In genomic region chr17:74431568-74432483, GRCh38 we compare ENCODE assay signal across 8 cellular contexts. TPM values are rescaled to one million over a fixed set of nuclear protein-coding genes. Genes with fewer than 3 reads are reported as not detected.
DNase-seq lines count a peak whose midpoint lies in the region; ATAC-seq, FAIRE-seq and TF ChIP-seq lines count a peak whose summit lies in the region.

A gene with protein sequence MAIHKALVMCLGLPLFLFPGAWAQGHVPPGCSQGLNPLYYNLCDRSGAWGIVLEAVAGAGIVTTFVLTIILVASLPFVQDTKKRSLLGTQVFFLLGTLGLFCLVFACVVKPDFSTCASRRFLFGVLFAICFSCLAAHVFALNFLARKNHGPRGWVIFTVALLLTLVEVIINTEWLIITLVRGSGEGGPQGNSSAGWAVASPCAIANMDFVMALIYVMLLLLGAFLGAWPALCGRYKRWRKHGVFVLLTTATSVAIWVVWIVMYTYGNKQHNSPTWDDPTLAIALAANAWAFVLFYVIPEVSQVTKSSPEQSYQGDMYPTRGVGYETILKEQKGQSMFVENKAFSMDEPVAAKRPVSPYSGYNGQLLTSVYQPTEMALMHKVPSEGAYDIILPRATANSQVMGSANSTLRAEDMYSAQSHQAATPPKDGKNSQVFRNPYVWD (plus strand): TSS chr17:74432088. CDS start chr17:74439777, 7,689 bp downstream.

- H3K36me3 ChIP-seq in CD8-positive, alpha-beta memory T cell (ENCODE audit: insufficient read depth, low read length) = no peaks in the 10 kb centered on the region
- H3K36me3 ChIP-seq in K562 (ENCODE audit: control insufficient read depth, insufficient read depth, low read length) (no peaks in the 10 kb centered on the region), smooth muscle cell (ENCODE audit: low read depth) (no peaks in the 10 kb centered on the region)

- no peaks in the 10 kb centered on the region; the same call in 2 of the 3 replicates for H3K79me2 ChIP-seq in K562 (ENCODE audit: control insufficient read depth, insufficient read depth, low read length)
- H3K79me2 ChIP-seq in smooth muscle cell (ENCODE audit: low read depth) = peaks cover 49% of the 10 kb centered on the region

- BruUV-seq in K562 (replicated peaks; lab: Mats Ljungman, UMichigan) = no TSS peak

- no peaks in the 10 kb centered on the region for H3K4me1 ChIP-seq in CD8-positive, alpha-beta memory T cell (ENCODE audit: insufficient read depth, low read length)
- H3K4me1 ChIP-seq in K562 (replicated peaks in 1 of 2; ENCODE audit: control insufficient read depth in 2 of 2, insufficient read depth in 2 of 2, low read length in 2 of 2) (peaks cover 2 to 22% of the 10 kb centered on the region in 2 experiments; a peak in 4 of 5 replicates), smooth muscle cell (ENCODE audit: low read depth) (peaks cover 17% of the 10 kb centered on the region)

- H3K4me1 Mint-ChIP-seq in CD8-positive, alpha-beta memory T cell = peaks cover 6 to 20% (median 15%) of the 10 kb centered on the region in 3 donors

- H3K9me1 ChIP-seq in K562 (ENCODE audit: control insufficient read depth, insufficient read depth, low read length) = no peaks in the 10 kb centered on the region

- TF ChIP-seq EP300 in K562 (IDR thresholded peaks at IDR 0.05; ENCODE audit: low read length) = no peak

- H3K9ac ChIP-seq in K562 (ENCODE audit: insufficient read depth in 1 of 2, low read depth in 2 of 2, low read length in 2 of 2) (peak within 1 kb of the TSS; percentile 46 to 65; a peak in 3 of 4 replicates), smooth muscle cell (ENCODE audit: low read depth) (peak within 1 kb of the TSS; percentile 86)

- 23% methylated on average over 68 of the region's 89 CpGs for WGBS in K562 (ENCODE audit: insufficient coverage, low coverage, missing lambda C conversion rate)
- under 1% methylated on average over 66 of the region's 89 CpGs for WGBS in smooth muscle cell (ENCODE audit: low lambda C conversion rate)

- H3K27me3 ChIP-seq in CD8-positive, alpha-beta memory T cell (ENCODE audit: insufficient read depth, low read length, poor library complexity, severe bottlenecking) = peaks cover 13% of the 10 kb centered on the region
- H3K27me3 ChIP-seq in K562 (ENCODE audit: control insufficient read depth in 2 of 2, insufficient read depth in 2 of 2, low read length in 2 of 2) = peaks cover 2 to 42% of the 10 kb centered on the region in 2 experiments; a peak in 4 of 5 replicates
- H3K27me3 ChIP-seq in smooth muscle cell (ENCODE audit: low read depth) = no peaks in the 10 kb centered on the region

- H3K4me3 ChIP-seq in CD8-positive, alpha-beta memory T cell (ENCODE audit: low read length) = peak within 1 kb of the TSS; percentile 19
- H3K4me3 ChIP-seq in K562 (peak within 1 kb of the TSS; percentile 26), smooth muscle cell (peak within 1 kb of the TSS; percentile 71)

- no peaks in the 10 kb centered on the region for H3K9me3 ChIP-seq in CD8-positive, alpha-beta memory T cell (ENCODE audit: low read length)
- no peaks in the 10 kb centered on the region for H3K9me3 ChIP-seq in K562 (replicated peaks; ENCODE audit: control insufficient read depth, insufficient read depth, low read depth, low read length)
- no peaks in the 10 kb centered on the region for H3K9me3 ChIP-seq in smooth muscle cell (replicated peaks; ENCODE audit: low read depth)

- no peak for TF ChIP-seq RAD21 in K562 (CRISPR knock-in tag; conservative IDR thresholded peaks at IDR 0.05 in 1 of 2, IDR thresholded peaks at IDR 0.05 in 1 of 2)

- POLR2A ChIA-PET in CD8-positive, alpha-beta memory T cell (lab: Charles Lee) = no interaction called here
- POLR2A ChIA-PET in K562 (lab: Yijun Ruan, JAX) = no interaction called here

- FAIRE-seq in HTR-8/SVneo (lab: Jason Lieb, UNC) (peak; percentile 51), K562 (lab: Jason Lieb, UNC) (no peak)

- TF ChIP-seq CTCF in K562 (IDR thresholded peaks at IDR 0.05 in 2 of 3, conservative IDR thresholded peaks at IDR 0.05 in 1 of 3; ENCODE audit: insufficient read depth in 2 of 3, low read depth in 1 of 3, low read length in 3 of 3) (no peak), smooth muscle cell (IDR thresholded peaks at IDR 0.05; ENCODE audit: borderline replicate concordance, insufficient read depth, poor library complexity, severe bottlenecking) (no peak)

- no peaks in the 10 kb centered on the region for H3F3A ChIP-seq in smooth muscle cell (ENCODE audit: low read depth)

- CTCF ChIA-PET in CD8-positive, alpha-beta memory T cell (lab: Charles Lee) = interaction anchor here (1.1 kb wide), 1 partner anchor 52 kb away, joined by 3 read pairs; no protein-coding TSS in a partner anchor
- CTCF ChIA-PET in K562 (lab: Yijun Ruan, JAX; ENCODE audit: low intra/inter-chr PET ratio) = no interaction called here

- peak in 3 of 5 donors; percentile 19 to 62 (median 24) for DNase-seq in CD8-positive, alpha-beta memory T cell
- DNase-seq in HTR-8/SVneo (ENCODE audit: insufficient read length, low spot score) (peak; percentile 66), SHP77 (lab: John Stamatoyannopoulos, UW) (peak; percentile 85 to 88), K562 (ENCODE audit: extremely low read depth in 1 of 4, low spot score in 3 of 4) (peak; percentile 55 to 58 (median 56)), iPS-NIHi7 (ENCODE audit: extremely low spot score) (peak; percentile 83), smooth muscle cell (lab: John Stamatoyannopoulos, UW; ENCODE audit: unreplicated experiment) (peak; percentile 50), epidermal melanocyte (ENCODE audit: insufficient read length, low spot score) (no peak), NAMALWA (ENCODE audit: low spot score) (no peak)

- ATAC-seq in K562 = peak; percentile 59

- peak within 1 kb of the TSS in 6 of 7 donors; percentile 38 to 88 (median 72) for H3K4me3 Mint-ChIP-seq in CD8-positive, alpha-beta memory T cell

- H3K36me3 Mint-ChIP-seq in CD8-positive, alpha-beta memory T cell = peaks cover 0 to 4% (median 0%) of the 10 kb centered on the region in 3 donors

- in situ Hi-C loops in K562 (cut with MboI) = no loop called here

- peaks cover 0 to 5% (median 3%) of the 10 kb centered on the region in 5 donors for H3K9me3 Mint-ChIP-seq in CD8-positive, alpha-beta memory T cell

- H4K20me1 ChIP-seq in K562 (replicated peaks; ENCODE audit: control insufficient read depth, insufficient read depth, low read length) (no peaks in the 10 kb centered on the region), smooth muscle cell (ENCODE audit: low read depth) (peaks cover 40% of the 10 kb centered on the region)

- TF ChIP-seq POLR2A in K562 (conservative IDR thresholded peaks at IDR 0.05) = no peak

- H3K27me3 Mint-ChIP-seq in CD8-positive, alpha-beta memory T cell = peaks cover 27 to 55% of the 10 kb centered on the region in 2 donors

- H3K27ac ChIP-seq in CD8-positive, alpha-beta memory T cell (ENCODE audit: low read depth, low read length) = peak within 1 kb of the TSS; percentile 75
- H3K27ac ChIP-seq in K562 (ENCODE audit: extremely low read depth, low read depth, low read length) = peak within 1 kb of the TSS; percentile 53; the same call in 1 of the 3 replicates
- peak within 1 kb of the TSS; percentile 96 for H3K27ac ChIP-seq in smooth muscle cell (ENCODE audit: low read depth)

- peak within 1 kb of the TSS; percentile 7 for H3K4me2 ChIP-seq in K562 (ENCODE audit: insufficient read depth, low read length)
- H3K4me2 ChIP-seq in smooth muscle cell = peak within 1 kb of the TSS; percentile 92

- H3K27ac Mint-ChIP-seq in CD8-positive, alpha-beta memory T cell = no peak within 1 kb of the TSS

- peak within 1 kb of the TSS; percentile 68 for H2AFZ ChIP-seq in K562 (ENCODE audit: low read depth, low read length)
- H2AFZ ChIP-seq in smooth muscle cell (ENCODE audit: low read depth) = peak within 1 kb of the TSS; percentile 71

- intact Hi-C loops in K562 (cut with micrococcal nuclease) = no loop called here

TF ChIP-seq in K562, 482 proteins besides CTCF, POLR2A, EP300 and RAD21 (continues in another document):
- TF ChIP-seq KAT7 (CRISPR knock-in tag; IDR thresholded peaks at IDR 0.05; ENCODE audit: borderline replicate concordance) = peak; percentile 91; the same call in 1 of the 2 replicates
- TF ChIP-seq NR1H2 (CRISPR knock-in tag; IDR thresholded peaks at IDR 0.05) = no peak
- no peak for TF ChIP-seq ESRRA (IDR thresholded peaks at IDR 0.05; ENCODE audit: borderline replicate concordance, low read depth)
- peak; percentile 24; the same call in 1 of the 2 replicates for TF ChIP-seq PHF8 (IDR thresholded peaks at IDR 0.05; ENCODE audit: borderline replicate concordance, low read length)
- no peak for TF ChIP-seq FOXM1 (IDR thresholded peaks at IDR 0.05; ENCODE audit: low read depth)
- 0 out of 2 replicates have a peak, but pooled peaks have one; percentile 15 for TF ChIP-seq FOXM1 (CRISPR knock-in tag; IDR thresholded peaks at IDR 0.05; ENCODE audit: low read depth)
- TF ChIP-seq FOXP1 (CRISPR knock-in tag; IDR thresholded peaks at IDR 0.05) = peak; percentile 77; the same call in 1 of the 2 replicates

RNA-seq across cellular contexts. Expression of the gene that starts here (rescaled TPM):
- total RNA-seq in CD8-positive, alpha-beta memory T cell = under 1 TPM in 1 of 2 experiments, not detected in 1; 0.27 TPM
- polyA plus RNA-seq in CD8-positive, alpha-beta memory T cell = not detected
- total RNA-seq in K562 (2011; cell fraction: chromatin; rRNA removed; ENCODE audit: low replicate concordance) = 2.8 and 8.7 TPM in 2 replicates
- total RNA-seq in K562 (2011; cell fraction: nucleolus; rRNA removed) = 8.9 and 15.5 TPM in 2 replicates
- 4.5 and 7.9 TPM in 2 replicates for total RNA-seq in K562 (2011; cell fraction: nucleoplasm; rRNA removed)
- total RNA-seq in K562 (2014; rRNA removed) (6.5 and 7.6 TPM in 2 replicates), K562 (2014; rRNA removed; fragmentation: Illumina TruSeq; extraction: Trizol) (1.1 and 1.6 TPM in 2 replicates), K562 (2015; rRNA removed; fragmentation: Illumina TruSeq; extraction: Trizol) (4.1 and 4.4 TPM in 2 replicates), K562 (2021) (6.4 and 7.8 TPM in 2 replicates), smooth muscle cell (57.0 and 64.5 TPM in 2 replicates)
- polyA plus RNA-seq in K562 (2011; rRNA removed) (9.0 and 85.5 TPM in 2 replicates), K562 (2014; fragmentation: Illumina TruSeq; extraction: Trizol) (2.1 and 4.1 TPM in 2 replicates), K562 (2014; fragmentation: Nextera tagmentation; extraction: Ambion mirVana) (under 1 TPM; 0.28 to 0.41 TPM), K562 (2014; rRNA removed) (5.9 and 9.6 TPM in 2 replicates), smooth muscle cell (96.9 and 103 TPM in 2 replicates)
- 26.1 and 77.2 TPM in 2 replicates for polyA plus RNA-seq in K562 (2011; cell fraction: cytosol; rRNA removed)
- polyA plus RNA-seq in K562 (2011; cell fraction: nucleus; rRNA removed) = 13.3 and 92.4 TPM in 2 replicates
- 8.7 and 24.4 TPM in 2 replicates for polyA plus RNA-seq in K562 (2012)
- polyA minus RNA-seq in K562 (2011; rRNA and poly(A)+ RNA removed) = 4.1 and 15.3 TPM in 2 replicates
- polyA minus RNA-seq in K562 (2011; cell fraction: cytosol; rRNA and poly(A)+ RNA removed) = 7.9 and 36.4 TPM in 2 replicates
- 4.0 and 28.7 TPM in 2 replicates for polyA minus RNA-seq in K562 (2011; cell fraction: nucleus; rRNA and poly(A)+ RNA removed)

Comparison
In these comparisons a context has a peak if more than half of its experiments do, and no peak if none do; other contexts are left out.
1. Peak in DNase-seq, H3K4me3 ChIP-seq and H3K27ac ChIP-seq in CD8-positive, alpha-beta memory T cell; RNA of the gene not detected or under 1 TPM.
2. DNase-seq: peak in HTR-8/SVneo (single experiment), SHP77 (2 of 2), K562 (4 of 4), iPS-NIHi7 (single experiment) and smooth muscle cell (single experiment); none in epidermal melanocyte (single experiment) and NAMALWA (single experiment).
3. H3K4me3 ChIP-seq: peak in every context shown above with its lines; median percentile 71 in smooth muscle cell; 26 in K562; 19 in CD8-positive, alpha-beta memory T cell.
4. Peak in every context shown above with its lines, with median percentiles within 50 percentile points of each other: H3K27ac ChIP-seq.